Comparison of ENCODE assay signal across 9 cellular contexts in genomic region chr21:31554511-31555022, GRCh38.
DNase-seq lines count a peak whose midpoint lies in the region; ATAC-seq and TF ChIP-seq lines count a peak whose summit lies in the region.
"Had no signal": no experiment of that assay in that cellular context is flagged by ENCODE, and none has a peak within 500 bp of the region (broad histone marks: within the 10 kb centered on the region; RNA-seq: fewer than 3 reads in every experiment).

No MANE protein-coding gene starts in this region.

- CTCF ChIA-PET in A673 (lab: Charles Lee), result no interaction called here

- H3K4me3 ChIP-seq in A673 (ENCODE audit: low read depth, low read length, poor library complexity, severe bottlenecking) (no peak overlapping the region), HUES6 (ENCODE audit: low read depth, low read length) (peak overlapping the region; percentile 52), osteoblast (ENCODE audit: insufficient read depth, low read length) (no peak overlapping the region), WERI-Rb-1 (ENCODE audit: low read depth, low read length) (no peak overlapping the region)

- peak overlapping the region; percentile 62 for H3K4me2 ChIP-seq in osteoblast (ENCODE audit: insufficient read depth, low read length)

- intact Hi-C loops in A673 (cut with micrococcal nuclease; ENCODE audit: unreplicated experiment), result no loop called here

- H3K36me3 ChIP-seq in A673 (ENCODE audit: insufficient read depth, low read length, poor library complexity, severe bottlenecking) (no peaks in the 10 kb centered on the region), HUES6 (ENCODE audit: control insufficient read depth, insufficient read depth, low read length) (no peaks in the 10 kb centered on the region), osteoblast (ENCODE audit: insufficient read depth, low read length) (no peaks in the 10 kb centered on the region), WERI-Rb-1 (no peaks in the 10 kb centered on the region)

- BruUV-seq in A673 (replicated peaks; lab: Mats Ljungman, UMichigan), result no TSS peak

- peak overlapping the region; percentile 79 for H3K9ac ChIP-seq in HUES6 (ENCODE audit: low read length)

- H3K9me3 ChIP-seq in A673 (ENCODE audit: low read depth, low read length, poor library complexity, severe bottlenecking) (no peaks in the 10 kb centered on the region), HUES6 (ENCODE audit: control insufficient read depth, insufficient read depth, low read depth, low read length) (no peaks in the 10 kb centered on the region), osteoblast (ENCODE audit: low read depth, low read length) (no peaks in the 10 kb centered on the region), WERI-Rb-1 (ENCODE audit: severe bottlenecking) (no peaks in the 10 kb centered on the region)

- H4K20me1 ChIP-seq in osteoblast (ENCODE audit: insufficient read depth, low read length), result no peaks in the 10 kb centered on the region

- TF ChIP-seq CTCF in A673 (conservative IDR thresholded peaks at IDR 0.05; ENCODE audit: low read depth, low read length), result no peak
- TF ChIP-seq CTCF in osteoblast (IDR thresholded peaks at IDR 0.05; ENCODE audit: extremely low read depth, low read depth, low read length), result no peak
- TF ChIP-seq CTCF in WERI-Rb-1 (IDR thresholded peaks at IDR 0.05; ENCODE audit: low read depth, low read length), result no peak

- DNase-seq in A673 (ENCODE audit: low spot score), result peak; percentile 67
- peak; percentile 53 for DNase-seq in activated naive CD4-positive, alpha-beta T cell treated with anti-CD3 and anti-CD28 coated beads, Interleukin-2, amount 50 U/mL, for 16 hours
- DNase-seq in osteoblast (ENCODE audit: insufficient read length, low spot score, missing footprints), result peak; percentile 87
- DNase-seq in WERI-Rb-1, result no peak
- DNase-seq in NCI-H446 treated with DMSO at 0.1 percent for 48 hours (lab: John Stamatoyannopoulos, UW), result no peak

- H3K27me3 ChIP-seq in A673 (replicated peaks; ENCODE audit: insufficient read depth, low read depth, low read length, poor library complexity), result peaks cover 18% of the 10 kb centered on the region
- peaks cover 14% of the 10 kb centered on the region; the same call in 1 of the 2 replicates for H3K27me3 ChIP-seq in HUES6 (ENCODE audit: control insufficient read depth, insufficient read depth, low read length)
- H3K27me3 ChIP-seq in osteoblast (ENCODE audit: insufficient read depth, low read length), result peaks cover 36% of the 10 kb centered on the region
- H3K27me3 ChIP-seq in WERI-Rb-1 (ENCODE audit: insufficient read depth, low read depth, severe bottlenecking), result peaks cover 7% of the 10 kb centered on the region

- POLR2A ChIA-PET in A673 (lab: Charles Lee; ENCODE audit: low non-redundant PET), result no interaction called here

- H3K4me1 ChIP-seq in A673 (ENCODE audit: insufficient read depth, low read length, poor library complexity, severe bottlenecking), result peaks cover 33% of the 10 kb centered on the region
- peaks cover 45% of the 10 kb centered on the region for H3K4me1 ChIP-seq in HUES6 (ENCODE audit: control insufficient read depth, insufficient read depth, low read length)
- H3K4me1 ChIP-seq in osteoblast (ENCODE audit: insufficient read depth, low read length), result peaks cover 8% of the 10 kb centered on the region

- ATAC-seq in GM21447 (IDR thresholded peaks at IDR 0.05; ENCODE audit: unreplicated experiment) (peak; percentile 75), SK-N-SH treated with all-trans-retinoic acid at 6 μM for 48 hours (no peak)

- H3K27ac ChIP-seq in A673 (ENCODE audit: low read depth, low read length, poor library complexity, severe bottlenecking), result peak overlapping the region; percentile 35
- H3K27ac ChIP-seq in HUES6 (ENCODE audit: low read depth, low read length), result peak overlapping the region; percentile 91; the same call in 1 of the 2 replicates
- H3K27ac ChIP-seq in osteoblast (ENCODE audit: low read depth, low read length), result no peak overlapping the region
- no peak overlapping the region for H3K27ac ChIP-seq in WERI-Rb-1
- H3K27ac ChIP-seq: C4-2B had no signal

- H2AFZ ChIP-seq in osteoblast (ENCODE audit: low read length), result peak overlapping the region; percentile 53

- H3K79me2 ChIP-seq in osteoblast (ENCODE audit: insufficient read depth, low read length), result no peaks in the 10 kb centered on the region

TF ChIP-seq in SK-N-SH treated with all-trans-retinoic acid at 6 μM for 48 hours, 23 proteins besides CTCF, POLR2A, EP300 and RAD21 (continues in another document):
- no peak for TF ChIP-seq ZFP3 (CRISPR knock-in tag; IDR thresholded peaks at IDR 0.05)
- no peak for TF ChIP-seq ZNF565 (CRISPR knock-in tag; conservative IDR thresholded peaks at IDR 0.05; ENCODE audit: low read depth)
- no peak for TF ChIP-seq CREB5 (CRISPR knock-in tag; IDR thresholded peaks at IDR 0.05; ENCODE audit: low read depth)
- no peak for TF ChIP-seq TOX (CRISPR knock-in tag; IDR thresholded peaks at IDR 0.05; ENCODE audit: borderline replicate concordance)
- TF ChIP-seq ZNF70 (CRISPR knock-in tag; IDR thresholded peaks at IDR 0.05), result no peak
- TF ChIP-seq SNAI2 (CRISPR knock-in tag; IDR thresholded peaks at IDR 0.05), result no peak
- TF ChIP-seq OSR1 (CRISPR knock-in tag; IDR thresholded peaks at IDR 0.05), result no peak
- TF ChIP-seq PPARA (CRISPR knock-in tag; IDR thresholded peaks at IDR 0.05; ENCODE audit: borderline replicate concordance), result no peak
- no peak for TF ChIP-seq BACH2 (CRISPR knock-in tag; IDR thresholded peaks at IDR 0.05; ENCODE audit: borderline replicate concordance)
- no peak for TF ChIP-seq GLIS3 (CRISPR knock-in tag; IDR thresholded peaks at IDR 0.05)
- no peak for TF ChIP-seq TSHZ2 (CRISPR knock-in tag; IDR thresholded peaks at IDR 0.05)
- no peak for TF ChIP-seq RARB (CRISPR knock-in tag; IDR thresholded peaks at IDR 0.05)
- no peak for TF ChIP-seq ARNTL (CRISPR knock-in tag; IDR thresholded peaks at IDR 0.05; ENCODE audit: borderline replicate concordance, low read depth)
- TF ChIP-seq PATZ1 (CRISPR knock-in tag; IDR thresholded peaks at IDR 0.05; ENCODE audit: borderline replicate concordance), result no peak
- no peak for TF ChIP-seq CSDC2 (CRISPR knock-in tag; IDR thresholded peaks at IDR 0.05)

Comparison
In these comparisons a context has a peak if more than half of its experiments do, and no peak if none do; other contexts are left out.
1. DNase-seq: peak in A673 (single experiment), activated naive CD4-positive, alpha-beta T cell treated with anti-CD3 and anti-CD28 coated beads, Interleukin-2, amount 50 U/mL, for 16 hours (single experiment) and osteoblast (single experiment); none in WERI-Rb-1 (single experiment) and NCI-H446 treated with DMSO at 0.1 percent for 48 hours (single experiment).
2. H3K27ac ChIP-seq: peak in A673 (single experiment) and HUES6 (single experiment); none in osteoblast (single experiment) and WERI-Rb-1 (single experiment).